8 cellular contexts compared by ENCODE assay signal in genomic region chr2:160324161-160324768, GRCh38.
DNase-seq lines count a peak whose midpoint lies in the region; ATAC-seq and TF ChIP-seq lines count a peak whose summit lies in the region.

No MANE protein-coding gene starts in this region.

- ATAC-seq in left colon: peak; percentile 52

- H3K27me3 ChIP-seq in SU-DHL-6 (ENCODE audit: low read length): no peaks in the 10 kb centered on the region

- H3K27me3 Mint-ChIP-seq in MCF 10A (ENCODE audit: insufficient read depth, unreplicated experiment): no peaks in the 10 kb centered on the region

- no peaks in the 10 kb centered on the region for H3K9me2 ChIP-seq in SU-DHL-6 (replicated peaks; ENCODE audit: insufficient read depth, low read length)

- H3K79me2 ChIP-seq in SU-DHL-6 (ENCODE audit: insufficient read depth, low read length): no peaks in the 10 kb centered on the region

- TF ChIP-seq CTCF in SU-DHL-6 (IDR thresholded peaks at IDR 0.05; ENCODE audit: insufficient read depth, low read length, poor library complexity, severe bottlenecking): peak; percentile 53
- peak; percentile 71 for TF ChIP-seq CTCF in MCF 10A (IDR thresholded peaks at IDR 0.05; ENCODE audit: unreplicated experiment)

- H3F3A ChIP-seq in SU-DHL-6 (ENCODE audit: insufficient read depth): no peaks in the 10 kb centered on the region

- no peaks in the 10 kb centered on the region for H3K36me3 ChIP-seq in SU-DHL-6 (ENCODE audit: low read length)

- no peak overlapping the region for H3K9ac ChIP-seq in SU-DHL-6 (ENCODE audit: low read length)

- H3K4me1 Mint-ChIP-seq in MCF 10A (ENCODE audit: insufficient read depth, unreplicated experiment): peaks cover 30% of the 10 kb centered on the region

- no peaks in the 10 kb centered on the region for H4K20me1 ChIP-seq in SU-DHL-6 (ENCODE audit: low read depth, low read length)

- H3K4me3 Mint-ChIP-seq in MCF 10A (ENCODE audit: unreplicated experiment): no peak overlapping the region

- H3K36me3 Mint-ChIP-seq in MCF 10A (ENCODE audit: insufficient read depth, unreplicated experiment): peaks cover 20% of the 10 kb centered on the region

- peak overlapping the region; percentile 36 for H3K27ac Mint-ChIP-seq in MCF 10A (ENCODE audit: low read depth, unreplicated experiment)

- H3K27ac ChIP-seq in SU-DHL-6 (ENCODE audit: low read depth, low read length): no peak overlapping the region

- CTCF ChIA-PET in MCF 10A (lab: Yijun Ruan, JAX): interaction anchor here (0.6 to 6.1 kb wide), 86 partner anchors 9 to 837 kb away, joined by 3 to 82 read pairs (median 4); no protein-coding TSS in a partner anchor

- no peak overlapping the region for H2AFZ ChIP-seq in SU-DHL-6 (ENCODE audit: low read depth, low read length, severe bottlenecking)

- H3K4me2 ChIP-seq in SU-DHL-6 (ENCODE audit: low read depth, low read length, poor library complexity, severe bottlenecking): no peak overlapping the region

- no TSS peak for BruUV-seq in MCF 10A (replicated peaks; lab: Mats Ljungman, UMichigan)

- H3K9me3 Mint-ChIP-seq in MCF 10A (ENCODE audit: unreplicated experiment): no peaks in the 10 kb centered on the region

- DNase-seq in NCI-H2171 treated with DMSO at 0.1 percent for 48 hours (lab: John Stamatoyannopoulos, UW) (peak; percentile 23), NCI-H2171 (lab: John Stamatoyannopoulos, UW) (no peak), HT1080 (ENCODE audit: low read depth) (peak; percentile 46), MCF 10A (ENCODE audit: unreplicated experiment) (peak; percentile 66), left colon (peak; percentile 28 to 67), HPDE6-E6E7 (ENCODE audit: extremely low spot score) (no peak)
- peak; percentile 25 for DNase-seq in stimulated activated naive CD4-positive, alpha-beta T cell treated with Interleukin-2 at 50 U/mL for 16 hours (lab: John Stamatoyannopoulos, UW)

- intact Hi-C loops in MCF 10A (cut with micrococcal nuclease) (loop anchor here (1.0 to 5.0 kb wide), 6 partner anchors 83 to 670 kb away; no protein-coding TSS in a partner anchor), left colon (cut with DNase I, micrococcal nuclease) (loop anchor here in 1 of 2 donors (10.0 kb wide), 2 partner anchors 171 to 651 kb away; partner anchors contain the start of gene RBMS1)

- POLR2A ChIA-PET in MCF 10A (lab: Yijun Ruan, JAX): interaction anchor here (0.6 to 2.0 kb wide), 18 partner anchors 9 to 707 kb away, joined by 3 to 13 read pairs (median 4); no protein-coding TSS in a partner anchor

- H3K4me3 ChIP-seq in SU-DHL-6 (ENCODE audit: insufficient read depth, low read length, poor library complexity, severe bottlenecking): no peak overlapping the region

- H3K9me3 ChIP-seq in SU-DHL-6 (ENCODE audit: insufficient read depth, low read length): no peaks in the 10 kb centered on the region

Comparison
In these comparisons a context has a peak if more than half of its experiments do, and no peak if none do; other contexts are left out.
1. DNase-seq: peak in NCI-H2171 treated with DMSO at 0.1 percent for 48 hours (single experiment), HT1080 (single experiment), MCF 10A (single experiment), left colon (2 of 2) and stimulated activated naive CD4-positive, alpha-beta T cell treated with Interleukin-2 at 50 U/mL for 16 hours (single experiment); none in NCI-H2171 (single experiment) and HPDE6-E6E7 (single experiment).